Comparison of ENCODE assay signal across 12 cellular contexts in the genomic region with DNA sequence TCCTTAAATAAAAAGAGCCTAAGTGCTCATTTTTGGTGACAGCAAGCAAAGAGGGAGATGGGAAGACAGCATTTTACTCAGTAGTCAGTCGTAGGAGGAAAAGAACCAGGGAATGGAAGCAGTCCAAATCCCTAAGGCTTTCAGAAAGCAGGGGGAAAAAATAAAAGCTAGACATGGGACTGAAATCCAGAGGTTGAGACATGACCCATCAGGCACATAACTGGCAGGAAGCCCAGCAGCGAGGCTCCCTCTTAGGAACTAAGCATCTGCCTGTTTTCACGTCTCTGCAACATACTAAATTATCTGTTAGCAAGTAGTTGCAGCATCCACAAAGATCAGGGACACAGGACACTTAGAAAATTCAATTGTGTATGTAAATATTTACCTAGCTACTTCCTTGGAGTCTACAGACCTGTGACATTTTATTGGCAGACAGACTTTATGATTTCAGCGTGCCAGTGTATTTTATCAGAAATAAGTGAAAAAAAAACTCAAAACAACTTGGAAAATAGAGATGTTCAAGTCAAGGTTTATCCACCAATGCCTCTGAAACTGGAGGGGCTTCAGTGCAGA.
DNase-seq lines count a peak whose midpoint lies in the region; ATAC-seq and TF ChIP-seq lines count a peak whose summit lies in the region.
"Had no signal": no experiment of that assay in that cellular context is flagged by ENCODE, and none has a peak within 500 bp of the region (broad histone marks: within the 10 kb centered on the region; RNA-seq: fewer than 3 reads in every experiment).

No MANE protein-coding gene starts in this region.

- no peaks in the 10 kb centered on the region for H3K36me3 ChIP-seq in right atrium auricular region
- H3K36me3 ChIP-seq: BLaER1 had no signal

- no peaks in the 10 kb centered on the region for H3K9me3 ChIP-seq in right atrium auricular region
- H3K9me3 ChIP-seq: BLaER1 had no signal

- H3K27me3 ChIP-seq in right atrium auricular region: no peaks in the 10 kb centered on the region
- H3K27me3 ChIP-seq: BLaER1 had no signal

- peak; percentile 76 for ATAC-seq in sciatic nerve
- ATAC-seq: GM12878 had no signal

- peak overlapping the region; percentile 63 to 74 for H3K27ac ChIP-seq in right atrium auricular region
- H3K27ac ChIP-seq: BLaER1 had no signal

- intact Hi-C loops in sciatic nerve (cut with DNase I): no loop called here

- H3K4me3 ChIP-seq in right atrium auricular region: no peak overlapping the region
- H3K4me3 ChIP-seq: BLaER1, GM12878 had no signal

- DNase-seq in DMS53 (lab: John Stamatoyannopoulos, UW) (peak; percentile 53), brain pericyte (ENCODE audit: low read depth, low spot score) (peak; percentile 58), right atrium auricular region (ENCODE audit: low spot score) (peak; percentile 62), sciatic nerve (ENCODE audit: low spot score) (peak; percentile 79), NCI-H446 treated with DMSO at 0.1 percent for 48 hours (lab: John Stamatoyannopoulos, UW) (no peak), NCI-H526 (lab: John Stamatoyannopoulos, UW) (no peak), dermis blood vessel endothelial cell (no peak), SW480 (ENCODE audit: low spot score) (no peak)
- DNase-seq: NCI-H1436 treated with DMSO at 0.1 percent for 48 hours; stimulated activated CD4-positive, alpha-beta T cell treated with anti-CD3 and anti-CD28 coated beads, Interleukin-4, amount 100 ng/mL, for 24 hours had no signal

- H3K4me1 ChIP-seq in right atrium auricular region: peaks cover 0 to 33% of the 10 kb centered on the region in 2 donors
- H3K4me1 ChIP-seq: BLaER1 had no signal

- TF ChIP-seq CTCF in right atrium auricular region (IDR thresholded peaks at IDR 0.05): no peak

Comparison
In these comparisons a context has a peak if more than half of its experiments do, and no peak if none do; other contexts are left out.
1. DNase-seq: peak in DMS53 (single experiment), brain pericyte (single experiment), right atrium auricular region (single experiment) and sciatic nerve (single experiment); none in NCI-H446 treated with DMSO at 0.1 percent for 48 hours (single experiment), NCI-H526 (0 of 2), dermis blood vessel endothelial cell (single experiment) and SW480 (single experiment).